ENCODE assay signal across 1 cellular context in the genomic region with DNA sequence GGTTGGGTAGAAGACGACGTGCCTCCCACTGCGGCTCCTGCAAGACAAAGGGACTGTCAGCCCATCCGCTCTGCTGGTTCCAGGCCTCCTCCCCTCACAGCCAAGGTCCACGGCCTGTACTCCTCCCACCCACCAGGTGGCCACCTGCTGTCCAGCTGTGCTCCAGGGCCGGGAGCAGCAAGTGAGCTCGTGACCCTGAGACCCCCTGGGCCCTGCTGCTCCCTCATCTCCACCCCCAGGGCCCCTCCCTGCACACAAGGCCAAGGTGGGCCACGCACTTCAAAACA.
TF ChIP-seq lines count a peak whose summit lies in the region.

No MANE protein-coding gene starts in this region.

TF ChIP-seq in SK-N-SH treated with all-trans-retinoic acid at 6 μM for 48 hours, 23 proteins besides CTCF, POLR2A, EP300 and RAD21 (continued from another document):
- TF ChIP-seq POU6F1 (CRISPR knock-in tag; IDR thresholded peaks at IDR 0.05; ENCODE audit: borderline replicate concordance, low read depth) (no peak), SNAI2 (CRISPR knock-in tag; IDR thresholded peaks at IDR 0.05) (no peak)
